In genomic region chr5:16980983-16981382, GRCh38 we compare ENCODE assay signal across 17 cellular contexts.
"Had no signal": no experiment of that assay in that cellular context is flagged by ENCODE, and none has a peak within 500 bp of the region (broad histone marks: within the 10 kb centered on the region; RNA-seq: fewer than 3 reads in every experiment).

No MANE protein-coding gene starts in this region.

- DNase-seq: activated CD4-positive, alpha-beta T cell treated with anti-CD3 and anti-CD28 coated beads for 36 hours; activated CD8-positive, alpha-beta memory T cell treated with anti-CD3 and anti-CD28 coated beads, Interleukin-2, amount 50 U/mL, for 48 hours; activated CD8-positive, alpha-beta T cell treated with anti-CD3 and anti-CD28 coated beads for 36 hours; activated naive CD8-positive, alpha-beta T cell treated with anti-CD3 and anti-CD28 coated beads, Interleukin-2, amount 50 U/mL, for 24 hours; caudate nucleus; colonic mucosa; effector CD4-positive, alpha-beta T cell; left ventricle myocardium inferior; mesendoderm; pancreas; stimulated activated CD4-positive, alpha-beta T cell treated with anti-CD3 and anti-CD28 coated beads, Interleukin-4, amount 100 ng/mL, for 1 hour; stimulated activated CD8-positive, alpha-beta memory T cell treated with anti-CD3 and anti-CD28 coated beads, Interleukin-4, amount 100 ng/mL, for 48 hours; stimulated activated naive CD8-positive, alpha-beta T cell treated with anti-CD3 and anti-CD28 coated beads, Interleukin-15, Interleukin-2, amounts not matched to agents 100 U/mL and 50 U/mL, for 24 hours; T-helper 9 cell; upper lobe of right lung; WERI-Rb-1 had no signal

- H3K36me3 ChIP-seq: colonic mucosa, gastroesophageal sphincter, left ventricle myocardium inferior, pancreas, upper lobe of right lung, WERI-Rb-1 had no signal

- H3K4me3 ChIP-seq: colonic mucosa, gastroesophageal sphincter, left ventricle myocardium inferior, pancreas, upper lobe of right lung had no signal

- ATAC-seq: activated CD4-positive, alpha-beta T cell treated with anti-CD3 and anti-CD28 coated beads for 36 hours; activated CD8-positive, alpha-beta T cell treated with anti-CD3 and anti-CD28 coated beads for 36 hours; activated naive CD8-positive, alpha-beta T cell treated with anti-CD3 and anti-CD28 coated beads, Interleukin-2, amount 50 U/mL, for 24 hours; gastroesophageal sphincter; pancreas; stimulated activated naive CD8-positive, alpha-beta T cell treated with anti-CD3 and anti-CD28 coated beads, Interleukin-15, Interleukin-2, amounts not matched to agents 100 U/mL and 50 U/mL, for 24 hours; upper lobe of right lung had no signal

- H3K4me1 ChIP-seq: colonic mucosa, gastroesophageal sphincter, left ventricle myocardium inferior, pancreas, upper lobe of right lung had no signal

- H3K27me3 ChIP-seq: colonic mucosa, gastroesophageal sphincter, pancreas, upper lobe of right lung had no signal

- H3K27ac ChIP-seq: colonic mucosa, gastroesophageal sphincter, left ventricle myocardium inferior, pancreas, upper lobe of right lung, WERI-Rb-1 had no signal

- H3K9me3 ChIP-seq: colonic mucosa, gastroesophageal sphincter, pancreas, upper lobe of right lung had no signal
